15 cellular contexts compared by ENCODE assay signal in genomic region chr4:69250884-69251283, GRCh38. TPM values are rescaled to one million over a fixed set of nuclear protein-coding genes. Genes with fewer than 3 reads are reported as not detected.
"Had no signal": no experiment of that assay in that cellular context is flagged by ENCODE, and none has a peak within 500 bp of the region (broad histone marks: within the 10 kb centered on the region; RNA-seq: fewer than 3 reads in every experiment).

No MANE protein-coding gene starts in this region.

RNA-seq across cellular contexts. Expression of gene UGT2B28, which starts 29.4 kb away (rescaled TPM):
- total RNA-seq: activated B cell treated with CpG ODN at 0.5 μM for 24 hours; activated CD4-positive, alpha-beta memory T cell treated with anti-CD3 and anti-CD28 coated beads for 36 hours; activated CD4-positive, alpha-beta memory T cell treated with anti-CD3 and anti-CD28 coated beads, Interleukin-2, amount 10 ng/mL, durations not matched to agents 7 days and 5 days; activated CD4-positive, alpha-beta T cell treated with anti-CD3 and anti-CD28 coated beads for 36 hours; activated CD4-positive, alpha-beta T cell treated with anti-CD3 and anti-CD28 coated beads, Interleukin-2, amount 10 ng/mL, durations not matched to agents 24 days and 14 days; activated CD4-positive, alpha-beta T cell treated with anti-CD3 and anti-CD28 coated beads, Interleukin-2, amount 10 ng/mL, durations not matched to agents 7 days and 5 days; activated CD8-positive, alpha-beta memory T cell treated with anti-CD3 and anti-CD28 coated beads for 36 hours; activated CD8-positive, alpha-beta memory T cell treated with anti-CD3 and anti-CD28 coated beads, Interleukin-2, amount 10 ng/mL, durations not matched to agents 7 days and 5 days; activated CD8-positive, alpha-beta T cell treated with anti-CD3 and anti-CD28 coated beads for 36 hours; activated CD8-positive, alpha-beta T cell treated with anti-CD3 and anti-CD28 coated beads, Interleukin-2, amount 10 ng/mL, durations not matched to agents 7 days and 5 days; T-cell; T-helper 1 cell treated with Interleukin-12 subunit alpha and Interleukin-12 subunit beta and Interleukin-4 antibody, amounts not matched to agents 30 ng/mL and 1 ng/mL, for 36 hours; T-helper 17 cell; T-helper 2 cell treated with Interferon-gamma antibody and Interleukin-4, amounts not matched to agents 100 ng/mL and 5 ng/mL, for 36 hours; WTC11 had no signal

RNA-seq across cellular contexts. Expression of gene UGT2B11, which starts 36.3 kb away (rescaled TPM):
- total RNA-seq: activated B cell treated with CpG ODN at 0.5 μM for 24 hours; activated CD4-positive, alpha-beta memory T cell treated with anti-CD3 and anti-CD28 coated beads for 36 hours; activated CD4-positive, alpha-beta memory T cell treated with anti-CD3 and anti-CD28 coated beads, Interleukin-2, amount 10 ng/mL, durations not matched to agents 7 days and 5 days; activated CD4-positive, alpha-beta T cell treated with anti-CD3 and anti-CD28 coated beads for 36 hours; activated CD4-positive, alpha-beta T cell treated with anti-CD3 and anti-CD28 coated beads, Interleukin-2, amount 10 ng/mL, durations not matched to agents 24 days and 14 days; activated CD4-positive, alpha-beta T cell treated with anti-CD3 and anti-CD28 coated beads, Interleukin-2, amount 10 ng/mL, durations not matched to agents 7 days and 5 days; activated CD8-positive, alpha-beta memory T cell treated with anti-CD3 and anti-CD28 coated beads for 36 hours; activated CD8-positive, alpha-beta memory T cell treated with anti-CD3 and anti-CD28 coated beads, Interleukin-2, amount 10 ng/mL, durations not matched to agents 7 days and 5 days; activated CD8-positive, alpha-beta T cell treated with anti-CD3 and anti-CD28 coated beads for 36 hours; activated CD8-positive, alpha-beta T cell treated with anti-CD3 and anti-CD28 coated beads, Interleukin-2, amount 10 ng/mL, durations not matched to agents 7 days and 5 days; T-cell; T-helper 1 cell treated with Interleukin-12 subunit alpha and Interleukin-12 subunit beta and Interleukin-4 antibody, amounts not matched to agents 30 ng/mL and 1 ng/mL, for 36 hours; T-helper 17 cell; T-helper 2 cell treated with Interferon-gamma antibody and Interleukin-4, amounts not matched to agents 100 ng/mL and 5 ng/mL, for 36 hours; WTC11 had no signal
